1 cellular context compared by ENCODE assay signal in the genomic region with DNA sequence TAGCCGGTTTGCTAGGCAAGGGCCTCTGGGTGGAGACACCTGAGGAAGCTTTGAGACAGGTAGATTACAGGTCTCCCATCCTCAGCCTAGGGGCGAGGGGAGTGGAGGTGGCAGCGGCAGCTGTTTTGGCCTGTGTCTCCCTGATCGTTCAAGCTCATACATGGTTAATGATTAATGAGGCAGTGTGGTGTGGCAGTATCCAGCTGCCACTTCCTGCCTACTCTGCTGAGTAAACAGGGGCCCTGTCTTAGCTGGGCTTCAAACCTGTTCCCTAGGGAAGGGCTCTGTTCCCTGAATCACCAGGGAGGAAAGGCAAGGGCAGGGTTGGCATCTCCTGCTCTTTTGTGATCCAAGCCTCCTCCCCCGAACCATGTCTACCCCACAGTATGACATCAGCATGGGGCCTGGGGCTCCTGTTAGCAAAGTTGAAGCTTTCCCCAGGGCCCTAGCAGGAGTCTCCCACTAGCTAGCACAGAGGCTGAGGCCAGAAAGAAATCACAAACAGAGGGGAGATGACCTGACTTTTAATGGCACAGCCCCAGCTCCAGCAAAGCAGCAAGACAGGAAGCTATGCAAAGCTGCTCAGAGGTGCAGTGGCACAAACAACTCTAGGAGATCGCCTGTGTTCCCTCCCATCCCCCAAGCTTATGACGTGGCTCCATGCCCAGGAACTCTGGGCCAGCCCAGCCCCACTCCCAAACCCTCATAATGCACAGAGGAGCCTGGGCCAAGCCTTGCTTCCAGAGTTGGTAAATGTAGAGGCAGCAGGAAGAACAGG.
TF ChIP-seq lines count a peak whose summit lies in the region.

No MANE protein-coding gene starts in this region.

TF ChIP-seq in endothelial cell of umbilical vein, 7 proteins besides CTCF, POLR2A, EP300 and RAD21:
- TF ChIP-seq, protein P1, sequence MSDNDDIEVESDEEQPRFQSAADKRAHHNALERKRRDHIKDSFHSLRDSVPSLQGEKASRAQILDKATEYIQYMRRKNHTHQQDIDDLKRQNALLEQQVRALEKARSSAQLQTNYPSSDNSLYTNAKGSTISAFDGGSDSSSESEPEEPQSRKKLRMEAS (IDR thresholded peaks at IDR 0.05; ENCODE audit: insufficient read depth, insufficient read length) = no peak
- TF ChIP-seq GATA2 (IDR thresholded peaks at IDR 0.05; ENCODE audit: insufficient read depth, insufficient read length, low read depth, low read length) (no peak), POLR2AphosphoS5 (IDR thresholded peaks at IDR 0.05; ENCODE audit: insufficient read depth, low read depth, low read length) (no peak), FOS (IDR thresholded peaks at IDR 0.05; ENCODE audit: borderline replicate concordance, insufficient read depth, low read length) (peak; percentile 3), MYC (IDR thresholded peaks at IDR 0.05; ENCODE audit: low read depth, low read length) (no peak), EZH2 (IDR thresholded peaks at IDR 0.05; ENCODE audit: borderline replicate concordance, low read depth, low read length, severe bottlenecking) (no peak), JUN (IDR thresholded peaks at IDR 0.05; ENCODE audit: borderline replicate concordance, insufficient read depth, insufficient read length, low read depth) (peak; percentile 26)
